24 cellular contexts compared by ENCODE assay signal in genomic region chr10:405648-406047, GRCh38.
DNase-seq lines count a peak whose midpoint lies in the region; ATAC-seq lines count a peak whose summit lies in the region.
"Had no signal": no experiment of that assay in that cellular context is flagged by ENCODE, and none has a peak within 500 bp of the region (broad histone marks: within the 10 kb centered on the region; RNA-seq: fewer than 3 reads in every experiment).

No MANE protein-coding gene starts in this region.

- no peak overlapping the region for H3K9ac ChIP-seq in trophoblast cell (ENCODE audit: low read length)

- H3K36me3 ChIP-seq in trophoblast cell (ENCODE audit: control insufficient read depth in 1 of 2, insufficient read depth in 2 of 2, low read length in 2 of 2) = peaks cover 2 to 12% of the 10 kb centered on the region in 2 experiments
- H3K36me3 ChIP-seq: BE2C had no signal

- H3K27me3 ChIP-seq in trophoblast cell (ENCODE audit: insufficient read depth, low read length) = no peaks in the 10 kb centered on the region
- H3K27me3 ChIP-seq: BE2C, SJSA1 had no signal

- H2BK12ac ChIP-seq in trophoblast cell (ENCODE audit: low read length) = peak overlapping the region; percentile 55

- in situ Hi-C loops in G401 (cut with HindIII; ENCODE audit: low sequenced_read_pairs) = no loop called here

- H4K91ac ChIP-seq in trophoblast cell (ENCODE audit: low read depth, low read length) = peak overlapping the region; percentile 66

- H3K23ac ChIP-seq in trophoblast cell (ENCODE audit: low read length) = no peak overlapping the region

- peak overlapping the region; percentile 9 for H3K18ac ChIP-seq in trophoblast cell (ENCODE audit: low read length)

- peak overlapping the region; percentile 48 for H2BK120ac ChIP-seq in trophoblast cell (ENCODE audit: insufficient read depth, low read length, poor library complexity)

- WGBS in trophoblast cell (ENCODE audit: extremely low coverage, insufficient coverage, insufficient read length) = no CpG with 5 or more reads among the region's 12 CpGs

- no peak for ATAC-seq in GM19023 (IDR thresholded peaks at IDR 0.05; ENCODE audit: unreplicated experiment)
- no peak for ATAC-seq in HG03045 (IDR thresholded peaks at IDR 0.05; ENCODE audit: unreplicated experiment)

- no peaks in the 10 kb centered on the region for H3K27me3 Mint-ChIP-seq in activated naive CD4-positive, alpha-beta T cell treated with anti-CD3 and anti-CD28 coated beads, Interleukin-2, amount 50 U/mL, for 24 hours

- no peaks in the 10 kb centered on the region for H3K79me2 ChIP-seq in trophoblast cell (ENCODE audit: control insufficient read depth, insufficient read depth, low read length, poor library complexity)

- H2AK5ac ChIP-seq in trophoblast cell (ENCODE audit: low read length) = no peak overlapping the region

- H2BK5ac ChIP-seq in trophoblast cell (ENCODE audit: low read depth, low read length, poor library complexity) = peak overlapping the region; percentile 36

- no peaks in the 10 kb centered on the region for H3K9me3 Mint-ChIP-seq in activated naive CD4-positive, alpha-beta T cell treated with anti-CD3 and anti-CD28 coated beads, Interleukin-2, amount 50 U/mL, for 24 hours
- H3K9me3 Mint-ChIP-seq: CD8-positive, alpha-beta memory T cell had no signal

- no peak overlapping the region for H3K4me3 ChIP-seq in trophoblast cell (ENCODE audit: low read depth, low read length)
- H3K4me3 ChIP-seq: SJSA1 had no signal

- no peak overlapping the region for H3K4me2 ChIP-seq in trophoblast cell (ENCODE audit: low read length)

- H3K4ac ChIP-seq in trophoblast cell (ENCODE audit: low read depth, low read length) = peak overlapping the region; percentile 8

- peaks cover 18% of the 10 kb centered on the region for H3K36me3 Mint-ChIP-seq in activated naive CD4-positive, alpha-beta T cell treated with anti-CD3 and anti-CD28 coated beads, Interleukin-2, amount 50 U/mL, for 24 hours
- H3K36me3 Mint-ChIP-seq: CD14-positive monocyte had no signal

- peak overlapping the region; percentile 25 for H4K8ac ChIP-seq in trophoblast cell (ENCODE audit: low read depth, low read length)

- H3K27ac ChIP-seq in trophoblast cell (ENCODE audit: low read depth, low read length) = peak overlapping the region; percentile 26
- H3K27ac ChIP-seq: 22Rv1, SJSA1 had no signal

- no peaks in the 10 kb centered on the region for H3K4me1 Mint-ChIP-seq in activated naive CD4-positive, alpha-beta T cell treated with anti-CD3 and anti-CD28 coated beads, Interleukin-2, amount 50 U/mL, for 24 hours
- H3K4me1 Mint-ChIP-seq: CD14-positive monocyte; CD8-positive, alpha-beta memory T cell had no signal

- H3K9me3 ChIP-seq in trophoblast cell (ENCODE audit: insufficient read depth, low read depth, low read length) = no peaks in the 10 kb centered on the region
- H3K9me3 ChIP-seq: BE2C, SJSA1 had no signal

- H3K4me3 Mint-ChIP-seq in activated naive CD4-positive, alpha-beta T cell treated with anti-CD3 and anti-CD28 coated beads, Interleukin-2, amount 50 U/mL, for 24 hours = no peak overlapping the region
- H3K4me3 Mint-ChIP-seq: CD14-positive monocyte; CD8-positive, alpha-beta memory T cell had no signal

- H3K79me1 ChIP-seq in trophoblast cell (ENCODE audit: low read length) = peaks cover 11% of the 10 kb centered on the region

- DNase-seq in activated naive CD4-positive, alpha-beta T cell (lab: John Stamatoyannopoulos, UW) = no peak
- DNase-seq in left kidney (ENCODE audit: low read depth, low spot score) (peak; percentile 25), trophoblast cell (no peak), mesenteric fat pad (ENCODE audit: low spot score) (no peak), G401 (ENCODE audit: low spot score) (no peak)
- DNase-seq: BE2C; CD8-positive, alpha-beta memory T cell; DMS 273 treated with DMSO at 0.1 percent for 48 hours; DMS79; GF-D8; KBM-7; NCI-H1694; NCI-H2029 treated with DMSO at 0.1 percent for 48 hours; NCI-H446 treated with DMSO at 0.1 percent for 48 hours; NCI-H526; NCI-H82; Right ventricle myocardium superior; RPMI8226 had no signal

- H2AFZ ChIP-seq in trophoblast cell (ENCODE audit: insufficient read depth, low read length, poor library complexity) = no peak overlapping the region

- no peak overlapping the region for H4K12ac ChIP-seq in trophoblast cell (ENCODE audit: low read depth, low read length)

- peaks cover 10 to 19% of the 10 kb centered on the region in 2 experiments for H3K4me1 ChIP-seq in trophoblast cell (ENCODE audit: control insufficient read depth in 1 of 2, insufficient read depth in 2 of 2, low read length in 2 of 2)
- H3K4me1 ChIP-seq: BE2C had no signal

- peak overlapping the region; percentile 23 for H3K27ac Mint-ChIP-seq in activated naive CD4-positive, alpha-beta T cell treated with anti-CD3 and anti-CD28 coated beads, Interleukin-2, amount 50 U/mL, for 24 hours
- H3K27ac Mint-ChIP-seq: CD14-positive monocyte; CD8-positive, alpha-beta memory T cell had no signal

- H3K14ac ChIP-seq in trophoblast cell (ENCODE audit: low read length) = peak overlapping the region; percentile 24
